Comparison of ENCODE assay signal across 22 cellular contexts in genomic region chr22:47056776-47057470, GRCh38.
DNase-seq lines count a peak whose midpoint lies in the region; ATAC-seq, FAIRE-seq and TF ChIP-seq lines count a peak whose summit lies in the region.
"Had no signal": no experiment of that assay in that cellular context is flagged by ENCODE, and none has a peak within 500 bp of the region (broad histone marks: within the 10 kb centered on the region; RNA-seq: fewer than 3 reads in every experiment).

No MANE protein-coding gene starts in this region.

- 100% methylated on average over 1 of the region's 18 CpGs; no CpG with 5 or more reads in 1 of the 2 experiments for WGBS in IMR-90 (ENCODE audit: extremely low coverage in 2 of 2, insufficient read length in 1 of 2), 2 experiments
- WGBS in endodermal cell (ENCODE audit: insufficient coverage in 1 of 2, insufficient read length in 1 of 2), 2 experiments: 95 to 98% methylated on average over 8 to 18 of the region's 18 CpGs
- WGBS in gastroesophageal sphincter (ENCODE audit: low coverage in 1 of 2), 2 donors: 83 to 100% methylated on average over 1 to 4 of the region's 18 CpGs
- WGBS in small intestine, 3 donors: 97 to 98% (median 98%) methylated on average over 18 of the region's 18 CpGs

- H3K27me3 Mint-ChIP-seq in CD14-positive monocyte (ENCODE audit: low read depth in 3 of 3) (peaks cover 0 to 6% (median 2%) of the 10 kb centered on the region in 3 donors), endodermal cell (ENCODE audit: insufficient read depth) (no peaks in the 10 kb centered on the region), progenitor cell of endocrine pancreas (no peaks in the 10 kb centered on the region)
- H3K27me3 Mint-ChIP-seq: CD4-positive, alpha-beta T cell had no signal

- no peak overlapping the region for H2BK15ac ChIP-seq in IMR-90 (ENCODE audit: low read depth, low read length)

- no peak for ATAC-seq in IMR-90 (ENCODE audit: low read depth)
- no peak for ATAC-seq in gastroesophageal sphincter
- ATAC-seq: K562 had no signal

- TF ChIP-seq CTCF in CD14-positive monocyte (IDR thresholded peaks at IDR 0.05) (no peak), IMR-90 (conservative IDR thresholded peaks at IDR 0.05; ENCODE audit: low read depth, low read length) (no peak), endodermal cell (conservative IDR thresholded peaks at IDR 0.05) (no peak), gastroesophageal sphincter (IDR thresholded peaks at IDR 0.05) (no peak), progenitor cell of endocrine pancreas (IDR thresholded peaks at IDR 0.05; ENCODE audit: unreplicated experiment) (no peak)

- H3K4me3 Mint-ChIP-seq in CD14-positive monocyte (no peak overlapping the region), endodermal cell (no peak overlapping the region), progenitor cell of endocrine pancreas (ENCODE audit: low read depth) (no peak overlapping the region)
- H3K4me3 Mint-ChIP-seq: CD4-positive, alpha-beta T cell; H9; HFFc6 had no signal

- peaks cover 61 to 73% of the 10 kb centered on the region in 2 donors for H3K36me3 Mint-ChIP-seq in CD14-positive monocyte
- H3K36me3 Mint-ChIP-seq in endodermal cell (ENCODE audit: low read depth): peaks cover 11% of the 10 kb centered on the region
- peaks cover 5% of the 10 kb centered on the region for H3K36me3 Mint-ChIP-seq in progenitor cell of endocrine pancreas (ENCODE audit: insufficient read depth)

- BruUV-seq in IMR-90 (replicated peaks; lab: Mats Ljungman, UMichigan): no TSS peak

- H3K9me3 Mint-ChIP-seq in CD14-positive monocyte (no peaks in the 10 kb centered on the region), endodermal cell (no peaks in the 10 kb centered on the region), progenitor cell of endocrine pancreas (ENCODE audit: low read depth) (no peaks in the 10 kb centered on the region)
- H3K9me3 Mint-ChIP-seq: CD4-positive, alpha-beta T cell; H9; HFFc6 had no signal

- POLR2A ChIA-PET in IMR-90 (lab: Charles Lee; ENCODE audit: unreplicated experiment): no interaction called here

- H3K79me1 ChIP-seq in IMR-90 (ENCODE audit: low read depth in 1 of 2, low read length in 2 of 2): no peaks in the 10 kb centered on the region; a peak in 1 of 4 replicates

- no peaks in the 10 kb centered on the region; the same call in 1 of the 2 replicates for H4K20me1 ChIP-seq in IMR-90 (ENCODE audit: insufficient read depth, low read length)

- no peak overlapping the region for H2BK20ac ChIP-seq in IMR-90 (ENCODE audit: low read depth, low read length)

- H3K4me1 Mint-ChIP-seq in CD14-positive monocyte (peaks cover 5% of the 10 kb centered on the region), endodermal cell (peaks cover 4% of the 10 kb centered on the region), progenitor cell of endocrine pancreas (ENCODE audit: low read depth) (peaks cover under 1% of the 10 kb centered on the region)

- H3K9ac ChIP-seq in IMR-90 (ENCODE audit: low read depth, low read length) (no peak overlapping the region), endodermal cell (ENCODE audit: extremely low read depth, low read length, poor library complexity, severe bottlenecking) (no peak overlapping the region)

- H4K8ac ChIP-seq in IMR-90 (ENCODE audit: low read depth in 2 of 2, low read length in 2 of 2): no peak overlapping the region

- H3K27ac Mint-ChIP-seq in CD14-positive monocyte: peak overlapping the region in 2 of 7 donors; percentile 13 to 48
- H3K27ac Mint-ChIP-seq in endodermal cell: peak overlapping the region; percentile 66
- no peak overlapping the region for H3K27ac Mint-ChIP-seq in progenitor cell of endocrine pancreas
- H3K27ac Mint-ChIP-seq: CD4-positive, alpha-beta T cell; HFFc6 had no signal

- H3K9me3 ChIP-seq in IMR-90 (ENCODE audit: control insufficient read depth, insufficient read depth, low read length) (no peaks in the 10 kb centered on the region), endodermal cell (ENCODE audit: control insufficient read depth, low read length) (no peaks in the 10 kb centered on the region), gastroesophageal sphincter (no peaks in the 10 kb centered on the region), small intestine (ENCODE audit: control insufficient read depth, low read depth) (no peaks in the 10 kb centered on the region)
- H3K9me3 ChIP-seq: Peyer's patch had no signal

- H3K4me3 ChIP-seq in IMR-90 (ENCODE audit: insufficient read depth, low read depth, low read length) (no peak overlapping the region), endodermal cell (ENCODE audit: low read length) (no peak overlapping the region), gastroesophageal sphincter (no peak overlapping the region), small intestine (ENCODE audit: low read depth in 1 of 2, low read length in 2 of 2) (no peak overlapping the region)
- H3K4me3 ChIP-seq: K562, Peyer's patch had no signal

- no peak overlapping the region for H2AFZ ChIP-seq in IMR-90 (replicated peaks; ENCODE audit: low read length, poor library complexity)

- dilution Hi-C loops in IMR-90 (cut with HindIII; ENCODE audit: low sequenced_read_pairs, unreplicated experiment): no loop called here

- H2BK5ac ChIP-seq in IMR-90 (ENCODE audit: low read depth, low read length, poor library complexity, severe bottlenecking): no peak overlapping the region

- no peak overlapping the region for H4K5ac ChIP-seq in IMR-90 (ENCODE audit: low read depth, low read length)

- in situ Hi-C loops in IMR-90 (cut with MboI; ENCODE audit: low sequenced_read_pairs): no loop called here

- no peak for FAIRE-seq in small intestine (lab: Jason Lieb, UNC)
- FAIRE-seq: K562 had no signal

- H3K23ac ChIP-seq in IMR-90 (ENCODE audit: low read depth, low read length): no peak overlapping the region

- peaks cover 14% of the 10 kb centered on the region for H3K9me1 ChIP-seq in IMR-90 (ENCODE audit: insufficient read depth, low read length)

- H3K27ac ChIP-seq in IMR-90 (ENCODE audit: insufficient read depth, low read length): no peak overlapping the region
- no peak overlapping the region for H3K27ac ChIP-seq in endodermal cell (ENCODE audit: low read depth, low read length)
- no peak overlapping the region for H3K27ac ChIP-seq in gastroesophageal sphincter
- no peak overlapping the region for H3K27ac ChIP-seq in small intestine (ENCODE audit: low read depth in 1 of 2, low read length in 1 of 2)
- H3K27ac ChIP-seq: Peyer's patch had no signal

- H2BK120ac ChIP-seq in IMR-90 (ENCODE audit: low read depth, low read length): no peak overlapping the region

- TF ChIP-seq RAD21 in IMR-90 (IDR thresholded peaks at IDR 0.05; ENCODE audit: low read length): no peak

- DNase-seq in CD14-positive monocyte (ENCODE audit: low spot score) (peak; percentile 10), IMR-90 (no peak), endodermal cell (no peak), posterior vena cava (ENCODE audit: low spot score) (peak; percentile 56), progenitor cell of endocrine pancreas (ENCODE audit: low spot score, unreplicated experiment) (no peak), small intestine (no peak), NCI-H226 (no peak)
- DNase-seq: CD4-positive, alpha-beta T cell; COR-L47; DMS 273 treated with DMSO at 0.1 percent for 48 hours; DMS79 treated with DMSO at 0.1 percent for 48 hours; H9; HFFc6; NCI-H1092; NCI-H1436 treated with DMSO at 0.1 percent for 48 hours; NCI-H2029; NCI-H345; NCI-H524; NCI-H774 had no signal

- no peak overlapping the region for H3K56ac ChIP-seq in IMR-90 (ENCODE audit: extremely low read depth, insufficient read depth, low read length)

- no peak overlapping the region for H4K91ac ChIP-seq in IMR-90 (ENCODE audit: insufficient read depth, low read depth, low read length)

- H3K18ac ChIP-seq in IMR-90 (ENCODE audit: low read depth, low read length): no peak overlapping the region

- H2AK9ac ChIP-seq in IMR-90 (replicated peaks; ENCODE audit: low read depth, low read length, poor library complexity): peak overlapping the region; percentile 50

- no peak overlapping the region for H3K4ac ChIP-seq in IMR-90 (ENCODE audit: low read depth, low read length)

- CTCF ChIA-PET in IMR-90 (lab: Yijun Ruan, JAX): no interaction called here

- no peak overlapping the region for H3K4me2 ChIP-seq in IMR-90 (ENCODE audit: low read depth, low read length)

- no peak overlapping the region for H2AK5ac ChIP-seq in IMR-90 (ENCODE audit: low read depth, low read length)

- H3K27me3 ChIP-seq in IMR-90 (ENCODE audit: control insufficient read depth, insufficient read depth, low read length) (no peaks in the 10 kb centered on the region), endodermal cell (ENCODE audit: control insufficient read depth, insufficient read depth, low read length, poor library complexity, severe bottlenecking) (no peaks in the 10 kb centered on the region), gastroesophageal sphincter (no peaks in the 10 kb centered on the region), small intestine (ENCODE audit: control insufficient read depth in 2 of 2, insufficient read depth in 2 of 2, low read length in 2 of 2) (no peaks in the 10 kb centered on the region)
- H3K27me3 ChIP-seq: Peyer's patch had no signal

- H3K4me1 ChIP-seq in IMR-90 (ENCODE audit: control insufficient read depth, insufficient read depth, low read length) (peaks cover 4% of the 10 kb centered on the region), endodermal cell (ENCODE audit: control insufficient read depth, insufficient read depth, low read length) (no peaks in the 10 kb centered on the region), gastroesophageal sphincter (no peaks in the 10 kb centered on the region), small intestine (ENCODE audit: control insufficient read depth in 2 of 2, insufficient read depth in 1 of 2, low read depth in 1 of 2, low read length in 1 of 2) (no peaks in the 10 kb centered on the region)
- H3K4me1 ChIP-seq: Peyer's patch had no signal

- H3K36me3 ChIP-seq in IMR-90 (ENCODE audit: control insufficient read depth, insufficient read depth, low read length) (peaks cover 7% of the 10 kb centered on the region), endodermal cell (ENCODE audit: control insufficient read depth, insufficient read depth, low read length) (peaks cover 5% of the 10 kb centered on the region), gastroesophageal sphincter (peaks cover 0 to 52% of the 10 kb centered on the region in 2 donors), small intestine (ENCODE audit: control insufficient read depth in 2 of 2, insufficient read depth in 2 of 2, low read length in 2 of 2) (peaks cover 3 to 4% of the 10 kb centered on the region in 2 donors)

- no peak overlapping the region for H3K14ac ChIP-seq in IMR-90 (replicated peaks; ENCODE audit: low read depth, low read length)

- intact Hi-C loops in CD14-positive monocyte (cut with micrococcal nuclease) (no loop called here), IMR-90 (cut with micrococcal nuclease) (no loop called here), posterior vena cava (cut with DNase I) (no loop called here)

- no peak for TF ChIP-seq EP300 in gastroesophageal sphincter (IDR thresholded peaks at IDR 0.05)

- TF ChIP-seq POLR2A in IMR-90 (IDR thresholded peaks at IDR 0.05; ENCODE audit: low read depth, low read length) (no peak), gastroesophageal sphincter (IDR thresholded peaks at IDR 0.05) (no peak)

Comparison
In these comparisons a context has a peak if more than half of its experiments do, and no peak if none do; other contexts are left out.
1. DNase-seq: peak in CD14-positive monocyte (single experiment) and posterior vena cava (single experiment); none in IMR-90 (single experiment), endodermal cell (single experiment), progenitor cell of endocrine pancreas (single experiment), small intestine (single experiment) and NCI-H226 (single experiment).